ENCODE assay signal across 1 cellular context in the genomic region with DNA sequence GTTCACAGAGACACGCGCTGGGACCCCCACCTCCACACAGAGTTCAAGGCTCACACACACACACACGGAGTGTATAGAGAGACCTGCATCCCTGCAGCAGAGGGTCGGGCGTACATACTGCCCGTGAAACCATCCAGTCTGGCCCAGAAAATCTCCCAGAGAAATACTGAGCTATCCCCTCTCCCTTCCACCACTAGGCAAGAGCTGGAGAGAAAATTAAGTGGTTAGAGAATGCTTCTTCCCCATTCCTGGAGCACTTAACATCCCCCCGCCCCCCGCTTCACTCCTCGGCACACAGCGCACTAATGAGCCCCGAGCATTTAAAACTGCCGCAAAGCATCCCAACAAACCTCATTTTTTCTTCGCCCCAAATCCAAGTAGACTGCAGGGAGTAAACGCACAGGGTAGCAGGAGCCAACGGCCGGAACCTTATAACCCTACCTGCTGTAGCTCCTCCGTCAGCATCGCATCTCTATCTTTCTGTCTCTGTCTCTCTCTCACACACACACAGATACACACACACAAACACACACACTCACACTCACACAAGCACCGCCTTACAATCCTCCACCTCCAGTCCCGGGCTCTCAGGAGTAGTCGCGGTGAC.
TF ChIP-seq lines count a peak whose summit lies in the region.

No MANE protein-coding gene starts in this region.

TF ChIP-seq in GM12878, 131 proteins besides CTCF, POLR2A, EP300 and RAD21:
- TF ChIP-seq CHD2 (IDR thresholded peaks at IDR 0.05; ENCODE audit: borderline replicate concordance, low read depth, low read length) (no peak), CHD1 (IDR thresholded peaks at IDR 0.05; ENCODE audit: low read depth, low read length) (0 out of 2 replicates have a peak, but pooled peaks have one; percentile 33), SRF (IDR thresholded peaks at IDR 0.05; ENCODE audit: low read depth in 2 of 2, low read length in 2 of 2) (no peak), RB1 (IDR thresholded peaks at IDR 0.05; ENCODE audit: borderline replicate concordance) (0 out of 2 replicates have a peak, but pooled peaks have one; percentile 16), SPI1 (IDR thresholded peaks at IDR 0.05; ENCODE audit: borderline replicate concordance, insufficient read depth, low read depth, low read length) (no peak), ELK1 (IDR thresholded peaks at IDR 0.05; ENCODE audit: low read depth, low read length) (no peak), CBX5 (IDR thresholded peaks at IDR 0.05; ENCODE audit: low read depth) (peak; percentile 6; the same call in 1 of the 2 replicates), SMAD1 (IDR thresholded peaks at IDR 0.05; ENCODE audit: low read depth, partially characterized antibody) (peak; percentile 30), KLF5 (IDR thresholded peaks at IDR 0.05; ENCODE audit: partially characterized antibody) (no peak), STAT3 (IDR thresholded peaks at IDR 0.05; ENCODE audit: low read depth, low read length) (no peak), WRNIP1 (IDR thresholded peaks at IDR 0.05; ENCODE audit: borderline replicate concordance, low read depth, low read length) (0 out of 2 replicates have a peak, but pooled peaks have one; percentile 83), SMC3 (IDR thresholded peaks at IDR 0.05; ENCODE audit: borderline replicate concordance, low read length) (0 out of 2 replicates have a peak, but pooled peaks have one; percentile 24), TCF12 (IDR thresholded peaks at IDR 0.05; ENCODE audit: low read depth, low read length) (no peak), NBN (IDR thresholded peaks at IDR 0.05) (peak; percentile 83), EGR1 (IDR thresholded peaks at IDR 0.05; ENCODE audit: borderline replicate concordance in 1 of 2, low read depth in 2 of 2, low read length in 2 of 2) (no peak), LARP7 (IDR thresholded peaks at IDR 0.05) (peak; percentile 12; the same call in 1 of the 2 replicates), SIN3A (IDR thresholded peaks at IDR 0.05; ENCODE audit: low read depth, low read length) (0 out of 2 replicates have a peak, but pooled peaks have one; percentile 23), HDGF (IDR thresholded peaks at IDR 0.05) (peak; percentile 41; the same call in 1 of the 2 replicates), FOXK2 (IDR thresholded peaks at IDR 0.05) (no peak), MXI1 (IDR thresholded peaks at IDR 0.05; ENCODE audit: low read depth, low read length) (0 out of 2 replicates have a peak, but pooled peaks have one; percentile 1), MAX (IDR thresholded peaks at IDR 0.05; ENCODE audit: low read depth, low read length) (no peak), SIX5 (IDR thresholded peaks at IDR 0.05; ENCODE audit: low read depth, low read length, severe bottlenecking) (no peak), MLLT1 (IDR thresholded peaks at IDR 0.05) (peak; percentile 86; the same call in 1 of the 2 replicates), TBL1XR1 (IDR thresholded peaks at IDR 0.05; ENCODE audit: low read depth, low read length) (0 out of 2 replicates have a peak, but pooled peaks have one; percentile 16), PAX5 (IDR thresholded peaks at IDR 0.05; ENCODE audit: borderline replicate concordance, low read depth, low read length) (no peak)
- TF ChIP-seq, protein P1, sequence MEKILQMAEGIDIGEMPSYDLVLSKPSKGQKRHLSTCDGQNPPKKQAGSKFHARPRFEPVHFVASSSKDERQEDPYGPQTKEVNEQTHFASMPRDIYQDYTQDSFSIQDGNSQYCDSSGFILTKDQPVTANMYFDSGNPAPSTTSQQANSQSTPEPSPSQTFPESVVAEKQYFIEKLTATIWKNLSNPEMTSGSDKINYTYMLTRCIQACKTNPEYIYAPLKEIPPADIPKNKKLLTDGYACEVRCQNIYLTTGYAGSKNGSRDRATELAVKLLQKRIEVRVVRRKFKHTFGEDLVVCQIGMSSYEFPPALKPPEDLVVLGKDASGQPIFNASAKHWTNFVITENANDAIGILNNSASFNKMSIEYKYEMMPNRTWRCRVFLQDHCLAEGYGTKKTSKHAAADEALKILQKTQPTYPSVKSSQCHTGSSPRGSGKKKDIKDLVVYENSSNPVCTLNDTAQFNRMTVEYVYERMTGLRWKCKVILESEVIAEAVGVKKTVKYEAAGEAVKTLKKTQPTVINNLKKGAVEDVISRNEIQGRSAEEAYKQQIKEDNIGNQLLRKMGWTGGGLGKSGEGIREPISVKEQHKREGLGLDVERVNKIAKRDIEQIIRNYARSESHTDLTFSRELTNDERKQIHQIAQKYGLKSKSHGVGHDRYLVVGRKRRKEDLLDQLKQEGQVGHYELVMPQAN (conservative IDR thresholded peaks at IDR 0.05), result peak; percentile 63
- TF ChIP-seq, protein P2, sequence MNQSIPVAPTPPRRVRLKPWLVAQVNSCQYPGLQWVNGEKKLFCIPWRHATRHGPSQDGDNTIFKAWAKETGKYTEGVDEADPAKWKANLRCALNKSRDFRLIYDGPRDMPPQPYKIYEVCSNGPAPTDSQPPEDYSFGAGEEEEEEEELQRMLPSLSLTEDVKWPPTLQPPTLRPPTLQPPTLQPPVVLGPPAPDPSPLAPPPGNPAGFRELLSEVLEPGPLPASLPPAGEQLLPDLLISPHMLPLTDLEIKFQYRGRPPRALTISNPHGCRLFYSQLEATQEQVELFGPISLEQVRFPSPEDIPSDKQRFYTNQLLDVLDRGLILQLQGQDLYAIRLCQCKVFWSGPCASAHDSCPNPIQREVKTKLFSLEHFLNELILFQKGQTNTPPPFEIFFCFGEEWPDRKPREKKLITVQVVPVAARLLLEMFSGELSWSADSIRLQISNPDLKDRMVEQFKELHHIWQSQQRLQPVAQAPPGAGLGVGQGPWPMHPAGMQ (IDR thresholded peaks at IDR 0.05; ENCODE audit: borderline replicate concordance), result no peak
- TF ChIP-seq, protein P3, sequence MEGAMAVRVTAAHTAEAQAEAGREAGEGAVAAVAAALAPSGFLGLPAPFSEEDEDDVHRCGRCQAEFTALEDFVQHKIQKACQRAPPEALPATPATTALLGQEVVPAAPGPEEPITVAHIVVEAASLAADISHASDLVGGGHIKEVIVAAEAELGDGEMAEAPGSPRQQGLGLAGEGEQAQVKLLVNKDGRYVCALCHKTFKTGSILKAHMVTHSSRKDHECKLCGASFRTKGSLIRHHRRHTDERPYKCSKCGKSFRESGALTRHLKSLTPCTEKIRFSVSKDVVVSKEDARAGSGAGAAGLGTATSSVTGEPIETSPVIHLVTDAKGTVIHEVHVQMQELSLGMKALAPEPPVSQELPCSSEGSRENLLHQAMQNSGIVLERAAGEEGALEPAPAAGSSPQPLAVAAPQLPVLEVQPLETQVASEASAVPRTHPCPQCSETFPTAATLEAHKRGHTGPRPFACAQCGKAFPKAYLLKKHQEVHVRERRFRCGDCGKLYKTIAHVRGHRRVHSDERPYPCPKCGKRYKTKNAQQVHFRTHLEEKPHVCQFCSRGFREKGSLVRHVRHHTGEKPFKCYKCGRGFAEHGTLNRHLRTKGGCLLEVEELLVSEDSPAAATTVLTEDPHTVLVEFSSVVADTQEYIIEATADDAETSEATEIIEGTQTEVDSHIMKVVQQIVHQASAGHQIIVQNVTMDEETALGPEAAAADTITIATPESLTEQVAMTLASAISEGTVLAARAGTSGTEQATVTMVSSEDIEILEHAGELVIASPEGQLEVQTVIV (IDR thresholded peaks at IDR 0.05; ENCODE audit: borderline replicate concordance, partially characterized antibody), result no peak
TF ChIP-seq in GM12878: peak in this region for 14.
